Comparison of ENCODE assay signal across 1 cellular context in the genomic region with DNA sequence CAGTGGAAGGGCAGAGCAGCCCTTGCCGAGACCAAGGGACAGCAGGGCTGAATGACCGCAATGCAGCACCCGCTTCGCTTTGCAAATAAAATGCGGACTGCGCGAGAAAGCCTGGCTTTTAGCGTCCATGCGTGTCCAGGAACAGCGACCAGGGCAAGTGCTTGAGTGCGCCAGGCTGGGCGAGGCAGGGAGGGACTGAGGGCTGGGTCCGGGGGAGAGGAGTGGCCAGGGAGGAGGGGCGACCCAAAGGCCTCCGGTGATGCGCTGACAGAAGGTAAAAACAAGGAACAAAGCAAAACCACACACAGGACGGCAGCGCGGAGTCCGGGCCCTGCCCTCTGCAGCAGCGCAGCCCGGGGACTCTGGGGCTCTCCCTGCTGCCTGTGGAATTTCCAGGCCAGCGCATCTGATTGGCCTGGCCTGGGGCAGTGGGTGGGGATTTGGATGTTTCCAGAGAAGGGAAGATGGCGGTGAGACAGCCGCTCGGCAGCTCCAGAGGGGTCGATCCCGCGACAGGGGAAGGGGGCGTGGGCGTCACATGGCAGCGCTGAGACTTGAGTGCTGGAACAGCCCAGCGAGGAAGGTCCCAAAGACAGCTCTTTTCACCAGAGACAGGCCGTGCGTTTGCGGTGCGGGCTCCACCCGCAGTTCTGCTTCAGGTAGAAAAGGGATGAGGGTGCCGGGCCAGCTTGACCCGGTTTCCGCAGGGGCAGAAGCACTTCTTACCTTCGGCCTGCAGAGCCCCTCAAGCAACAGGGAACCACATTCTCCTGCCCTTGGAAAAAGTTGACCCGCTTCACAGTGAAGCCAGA.
TF ChIP-seq lines count a peak whose summit lies in the region.

No MANE protein-coding gene starts in this region.

TF ChIP-seq in HepG2, 621 proteins besides CTCF, POLR2A, EP300 and RAD21 (continued from another document and continues in another):
- TF ChIP-seq CENPT (CRISPR knock-in tag; IDR thresholded peaks at IDR 0.05; ENCODE audit: low read depth) (no peak), ZNF773 (CRISPR knock-in tag; IDR thresholded peaks at IDR 0.05; ENCODE audit: borderline replicate concordance) (no peak), NR3C1 (CRISPR knock-in tag; IDR thresholded peaks at IDR 0.05) (no peak), ZNF569 (CRISPR knock-in tag; IDR thresholded peaks at IDR 0.05; ENCODE audit: borderline replicate concordance) (0 out of 2 replicates have a peak, but pooled peaks have one; percentile 64), MAF1 (CRISPR knock-in tag; IDR thresholded peaks at IDR 0.05; ENCODE audit: borderline replicate concordance) (no peak), ZBTB38 (CRISPR knock-in tag; IDR thresholded peaks at IDR 0.05) (peak; percentile 21), SP1 (IDR thresholded peaks at IDR 0.05) (no peak), SP1 (CRISPR knock-in tag; IDR thresholded peaks at IDR 0.05) (peak; percentile 71; the same call in 1 of the 2 replicates), ZSCAN12 (CRISPR knock-in tag; IDR thresholded peaks at IDR 0.05) (no peak), BHLHE40 (IDR thresholded peaks at IDR 0.05; ENCODE audit: low read length) (no peak; the same call in 1 of the 2 replicates), LCORL (IDR thresholded peaks at IDR 0.05) (0 out of 2 replicates have a peak, but pooled peaks have one; percentile 2), LCORL (CRISPR knock-in tag; IDR thresholded peaks at IDR 0.05) (peak; percentile 97), CEBPB (IDR thresholded peaks at IDR 0.05; ENCODE audit: borderline replicate concordance, low read depth, low read length) (no peak), RAD51 (IDR thresholded peaks at IDR 0.05; ENCODE audit: borderline replicate concordance) (no peak), AKAP8 (CRISPR knock-in tag; IDR thresholded peaks at IDR 0.05) (peak; percentile 87), ATF7 (IDR thresholded peaks at IDR 0.05) (no peak), ATF7 (CRISPR knock-in tag; IDR thresholded peaks at IDR 0.05) (no peak), PHB2 (IDR thresholded peaks at IDR 0.05; ENCODE audit: partially characterized antibody) (no peak), ZNF468 (CRISPR knock-in tag; IDR thresholded peaks at IDR 0.05) (no peak), SETDB1 (CRISPR knock-in tag; IDR thresholded peaks at IDR 0.05; ENCODE audit: borderline replicate concordance) (no peak), CREM (IDR thresholded peaks at IDR 0.05) (no peak), CREM (CRISPR knock-in tag; IDR thresholded peaks at IDR 0.05) (no peak), ZNF720 (CRISPR knock-in tag; IDR thresholded peaks at IDR 0.05) (no peak), HNRNPK (IDR thresholded peaks at IDR 0.05; ENCODE audit: low read depth, low read length, poor library complexity, severe bottlenecking) (peak; percentile 43), ZNF749 (CRISPR knock-in tag; IDR thresholded peaks at IDR 0.05; ENCODE audit: borderline replicate concordance) (peak; percentile 91; the same call in 1 of the 2 replicates), SIX4 (CRISPR knock-in tag; IDR thresholded peaks at IDR 0.05) (0 out of 2 replicates have a peak, but pooled peaks have one; percentile 9), ZNF501 (CRISPR knock-in tag; IDR thresholded peaks at IDR 0.05) (peak; percentile 83), SAP130 (CRISPR knock-in tag; IDR thresholded peaks at IDR 0.05; ENCODE audit: low read depth) (peak; percentile 92), FOXA3 (CRISPR knock-in tag; IDR thresholded peaks at IDR 0.05) (peak; percentile 21; the same call in 1 of the 2 replicates), ERF (CRISPR knock-in tag; IDR thresholded peaks at IDR 0.05) (peak; percentile 94), DNMT3B (CRISPR knock-in tag; conservative IDR thresholded peaks at IDR 0.05) (no peak), PPARG (CRISPR knock-in tag; conservative IDR thresholded peaks at IDR 0.05) (0 out of 2 replicates have a peak, but pooled peaks have one; percentile 36)
- TF ChIP-seq, protein P1, sequence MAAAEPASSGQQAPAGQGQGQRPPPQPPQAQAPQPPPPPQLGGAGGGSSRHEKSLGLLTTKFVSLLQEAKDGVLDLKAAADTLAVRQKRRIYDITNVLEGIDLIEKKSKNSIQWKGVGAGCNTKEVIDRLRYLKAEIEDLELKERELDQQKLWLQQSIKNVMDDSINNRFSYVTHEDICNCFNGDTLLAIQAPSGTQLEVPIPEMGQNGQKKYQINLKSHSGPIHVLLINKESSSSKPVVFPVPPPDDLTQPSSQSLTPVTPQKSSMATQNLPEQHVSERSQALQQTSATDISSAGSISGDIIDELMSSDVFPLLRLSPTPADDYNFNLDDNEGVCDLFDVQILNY (CRISPR knock-in tag; conservative IDR thresholded peaks at IDR 0.05), result 0 out of 2 replicates have a peak, but pooled peaks have one; percentile 30
- TF ChIP-seq, protein P2, sequence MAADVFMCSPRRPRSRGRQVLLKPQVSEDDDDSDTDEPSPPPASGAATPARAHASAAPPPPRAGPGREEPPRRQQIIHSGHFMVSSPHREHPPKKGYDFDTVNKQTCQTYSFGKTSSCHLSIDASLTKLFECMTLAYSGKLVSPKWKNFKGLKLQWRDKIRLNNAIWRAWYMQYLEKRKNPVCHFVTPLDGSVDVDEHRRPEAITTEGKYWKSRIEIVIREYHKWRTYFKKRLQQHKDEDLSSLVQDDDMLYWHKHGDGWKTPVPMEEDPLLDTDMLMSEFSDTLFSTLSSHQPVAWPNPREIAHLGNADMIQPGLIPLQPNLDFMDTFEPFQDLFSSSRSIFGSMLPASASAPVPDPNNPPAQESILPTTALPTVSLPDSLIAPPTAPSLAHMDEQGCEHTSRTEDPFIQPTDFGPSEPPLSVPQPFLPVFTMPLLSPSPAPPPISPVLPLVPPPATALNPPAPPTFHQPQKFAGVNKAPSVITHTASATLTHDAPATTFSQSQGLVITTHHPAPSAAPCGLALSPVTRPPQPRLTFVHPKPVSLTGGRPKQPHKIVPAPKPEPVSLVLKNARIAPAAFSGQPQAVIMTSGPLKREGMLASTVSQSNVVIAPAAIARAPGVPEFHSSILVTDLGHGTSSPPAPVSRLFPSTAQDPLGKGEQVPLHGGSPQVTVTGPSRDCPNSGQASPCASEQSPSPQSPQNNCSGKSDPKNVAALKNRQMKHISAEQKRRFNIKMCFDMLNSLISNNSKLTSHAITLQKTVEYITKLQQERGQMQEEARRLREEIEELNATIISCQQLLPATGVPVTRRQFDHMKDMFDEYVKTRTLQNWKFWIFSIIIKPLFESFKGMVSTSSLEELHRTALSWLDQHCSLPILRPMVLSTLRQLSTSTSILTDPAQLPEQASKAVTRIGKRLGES (CRISPR knock-in tag; IDR thresholded peaks at IDR 0.05; ENCODE audit: borderline replicate concordance), result no peak
- TF ChIP-seq, protein P3, sequence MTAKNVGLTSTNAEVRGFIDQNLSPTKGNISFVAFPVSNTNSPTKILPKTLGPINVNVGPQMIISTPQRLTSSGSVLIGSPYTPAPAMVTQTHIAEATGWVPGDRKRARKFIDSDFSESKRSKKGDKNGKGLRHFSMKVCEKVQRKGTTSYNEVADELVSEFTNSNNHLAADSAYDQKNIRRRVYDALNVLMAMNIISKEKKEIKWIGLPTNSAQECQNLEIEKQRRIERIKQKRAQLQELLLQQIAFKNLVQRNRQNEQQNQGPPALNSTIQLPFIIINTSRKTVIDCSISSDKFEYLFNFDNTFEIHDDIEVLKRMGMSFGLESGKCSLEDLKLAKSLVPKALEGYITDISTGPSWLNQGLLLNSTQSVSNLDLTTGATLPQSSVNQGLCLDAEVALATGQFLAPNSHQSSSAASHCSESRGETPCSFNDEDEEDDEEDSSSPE (CRISPR knock-in tag; IDR thresholded peaks at IDR 0.05), result peak; percentile 52; the same call in 1 of the 2 replicates
- TF ChIP-seq, protein P4, sequence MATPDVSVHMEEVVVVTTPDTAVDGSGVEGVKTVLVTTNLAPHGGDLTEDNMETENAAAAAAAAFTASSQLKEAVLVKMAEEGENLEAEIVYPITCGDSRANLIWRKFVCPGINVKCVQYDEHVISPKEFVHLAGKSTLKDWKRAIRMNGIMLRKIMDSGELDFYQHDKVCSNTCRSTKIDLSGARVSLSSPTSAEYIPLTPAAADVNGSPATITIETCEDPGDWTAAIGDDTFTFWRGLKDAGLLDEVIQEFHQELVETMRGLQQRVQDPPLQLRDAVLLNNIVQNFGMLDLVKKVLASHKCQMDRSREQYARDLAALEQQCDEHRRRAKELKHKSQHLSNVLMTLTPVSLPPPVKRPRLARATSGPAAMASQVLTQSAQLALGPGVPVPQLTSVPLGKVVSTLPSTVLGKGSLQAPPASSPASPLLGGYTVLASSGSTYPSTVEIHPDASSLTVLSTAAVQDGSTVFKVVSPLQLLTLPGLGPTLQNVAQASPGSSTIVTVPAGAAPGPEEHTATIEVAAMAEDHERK (CRISPR knock-in tag; IDR thresholded peaks at IDR 0.05; ENCODE audit: low read depth), result no peak
- TF ChIP-seq, protein P5, sequence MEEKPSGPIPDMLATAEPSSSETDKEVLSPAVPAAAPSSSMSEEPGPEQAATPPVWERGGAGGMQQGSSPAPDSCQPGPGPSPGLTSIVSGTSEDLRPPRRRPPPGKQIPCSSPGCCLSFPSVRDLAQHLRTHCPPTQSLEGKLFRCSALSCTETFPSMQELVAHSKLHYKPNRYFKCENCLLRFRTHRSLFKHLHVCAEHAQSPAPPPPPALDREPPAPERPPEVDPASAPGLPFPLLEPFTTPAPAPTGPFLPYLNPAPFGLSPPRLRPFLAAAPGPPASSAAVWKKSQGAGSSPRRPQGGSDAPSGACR (CRISPR knock-in tag; IDR thresholded peaks at IDR 0.05), result peak; percentile 90
- TF ChIP-seq, protein P6, sequence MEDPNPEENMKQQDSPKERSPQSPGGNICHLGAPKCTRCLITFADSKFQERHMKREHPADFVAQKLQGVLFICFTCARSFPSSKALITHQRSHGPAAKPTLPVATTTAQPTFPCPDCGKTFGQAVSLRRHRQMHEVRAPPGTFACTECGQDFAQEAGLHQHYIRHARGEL (CRISPR knock-in tag; IDR thresholded peaks at IDR 0.05), result 0 out of 2 replicates have a peak, but pooled peaks have one; percentile 33
- TF ChIP-seq, protein P7, sequence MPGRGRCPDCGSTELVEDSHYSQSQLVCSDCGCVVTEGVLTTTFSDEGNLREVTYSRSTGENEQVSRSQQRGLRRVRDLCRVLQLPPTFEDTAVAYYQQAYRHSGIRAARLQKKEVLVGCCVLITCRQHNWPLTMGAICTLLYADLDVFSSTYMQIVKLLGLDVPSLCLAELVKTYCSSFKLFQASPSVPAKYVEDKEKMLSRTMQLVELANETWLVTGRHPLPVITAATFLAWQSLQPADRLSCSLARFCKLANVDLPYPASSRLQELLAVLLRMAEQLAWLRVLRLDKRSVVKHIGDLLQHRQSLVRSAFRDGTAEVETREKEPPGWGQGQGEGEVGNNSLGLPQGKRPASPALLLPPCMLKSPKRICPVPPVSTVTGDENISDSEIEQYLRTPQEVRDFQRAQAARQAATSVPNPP (CRISPR knock-in tag; IDR thresholded peaks at IDR 0.05), result 0 out of 2 replicates have a peak, but pooled peaks have one; percentile 51
- TF ChIP-seq, protein P8, sequence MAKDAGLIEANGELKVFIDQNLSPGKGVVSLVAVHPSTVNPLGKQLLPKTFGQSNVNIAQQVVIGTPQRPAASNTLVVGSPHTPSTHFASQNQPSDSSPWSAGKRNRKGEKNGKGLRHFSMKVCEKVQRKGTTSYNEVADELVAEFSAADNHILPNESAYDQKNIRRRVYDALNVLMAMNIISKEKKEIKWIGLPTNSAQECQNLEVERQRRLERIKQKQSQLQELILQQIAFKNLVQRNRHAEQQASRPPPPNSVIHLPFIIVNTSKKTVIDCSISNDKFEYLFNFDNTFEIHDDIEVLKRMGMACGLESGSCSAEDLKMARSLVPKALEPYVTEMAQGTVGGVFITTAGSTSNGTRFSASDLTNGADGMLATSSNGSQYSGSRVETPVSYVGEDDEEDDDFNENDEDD (CRISPR knock-in tag; IDR thresholded peaks at IDR 0.05; ENCODE audit: borderline replicate concordance), result peak; percentile 46; the same call in 1 of the 2 replicates
- TF ChIP-seq, protein P9, sequence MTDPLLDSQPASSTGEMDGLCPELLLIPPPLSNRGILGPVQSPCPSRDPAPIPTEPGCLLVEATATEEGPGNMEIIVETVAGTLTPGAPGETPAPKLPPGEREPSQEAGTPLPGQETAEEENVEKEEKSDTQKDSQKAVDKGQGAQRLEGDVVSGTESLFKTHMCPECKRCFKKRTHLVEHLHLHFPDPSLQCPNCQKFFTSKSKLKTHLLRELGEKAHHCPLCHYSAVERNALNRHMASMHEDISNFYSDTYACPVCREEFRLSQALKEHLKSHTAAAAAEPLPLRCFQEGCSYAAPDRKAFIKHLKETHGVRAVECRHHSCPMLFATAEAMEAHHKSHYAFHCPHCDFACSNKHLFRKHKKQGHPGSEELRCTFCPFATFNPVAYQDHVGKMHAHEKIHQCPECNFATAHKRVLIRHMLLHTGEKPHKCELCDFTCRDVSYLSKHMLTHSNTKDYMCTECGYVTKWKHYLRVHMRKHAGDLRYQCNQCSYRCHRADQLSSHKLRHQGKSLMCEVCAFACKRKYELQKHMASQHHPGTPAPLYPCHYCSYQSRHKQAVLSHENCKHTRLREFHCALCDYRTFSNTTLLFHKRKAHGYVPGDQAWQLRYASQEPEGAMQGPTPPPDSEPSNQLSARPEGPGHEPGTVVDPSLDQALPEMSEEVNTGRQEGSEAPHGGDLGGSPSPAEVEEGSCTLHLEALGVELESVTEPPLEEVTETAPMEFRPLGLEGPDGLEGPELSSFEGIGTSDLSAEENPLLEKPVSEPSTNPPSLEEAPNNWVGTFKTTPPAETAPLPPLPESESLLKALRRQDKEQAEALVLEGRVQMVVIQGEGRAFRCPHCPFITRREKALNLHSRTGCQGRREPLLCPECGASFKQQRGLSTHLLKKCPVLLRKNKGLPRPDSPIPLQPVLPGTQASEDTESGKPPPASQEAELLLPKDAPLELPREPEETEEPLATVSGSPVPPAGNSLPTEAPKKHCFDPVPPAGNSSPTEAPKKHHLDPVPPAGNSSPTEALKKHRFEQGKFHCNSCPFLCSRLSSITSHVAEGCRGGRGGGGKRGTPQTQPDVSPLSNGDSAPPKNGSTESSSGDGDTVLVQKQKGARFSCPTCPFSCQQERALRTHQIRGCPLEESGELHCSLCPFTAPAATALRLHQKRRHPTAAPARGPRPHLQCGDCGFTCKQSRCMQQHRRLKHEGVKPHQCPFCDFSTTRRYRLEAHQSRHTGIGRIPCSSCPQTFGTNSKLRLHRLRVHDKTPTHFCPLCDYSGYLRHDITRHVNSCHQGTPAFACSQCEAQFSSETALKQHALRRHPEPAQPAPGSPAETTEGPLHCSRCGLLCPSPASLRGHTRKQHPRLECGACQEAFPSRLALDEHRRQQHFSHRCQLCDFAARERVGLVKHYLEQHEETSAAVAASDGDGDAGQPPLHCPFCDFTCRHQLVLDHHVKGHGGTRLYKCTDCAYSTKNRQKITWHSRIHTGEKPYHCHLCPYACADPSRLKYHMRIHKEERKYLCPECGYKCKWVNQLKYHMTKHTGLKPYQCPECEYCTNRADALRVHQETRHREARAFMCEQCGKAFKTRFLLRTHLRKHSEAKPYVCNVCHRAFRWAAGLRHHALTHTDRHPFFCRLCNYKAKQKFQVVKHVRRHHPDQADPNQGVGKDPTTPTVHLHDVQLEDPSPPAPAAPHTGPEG (CRISPR knock-in tag; IDR thresholded peaks at IDR 0.05), result no peak
